Comparison of ENCODE assay signal across 28 cellular contexts in the genomic region with DNA sequence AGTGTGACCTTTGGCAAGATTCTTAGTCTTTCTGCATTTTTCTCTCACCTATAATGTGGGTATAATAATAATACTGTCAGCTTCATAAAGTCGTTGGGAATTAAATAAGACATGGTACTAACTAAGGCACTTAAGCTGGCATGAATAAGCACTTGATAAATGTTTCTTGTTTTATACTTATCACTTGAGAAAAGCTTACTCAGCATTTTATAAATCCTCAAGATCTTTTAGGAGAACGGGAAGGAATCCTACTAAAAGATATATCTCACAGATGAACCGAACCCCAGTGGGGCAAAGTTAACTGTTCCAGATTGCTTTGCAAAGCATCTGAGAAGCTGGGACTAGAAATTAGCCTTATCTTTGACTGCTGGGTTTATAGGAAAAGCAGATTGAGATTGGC.
"Had no signal": no experiment of that assay in that cellular context is flagged by ENCODE, and none has a peak within 500 bp of the region (broad histone marks: within the 10 kb centered on the region; RNA-seq: fewer than 3 reads in every experiment).

No MANE protein-coding gene starts in this region.

- H3K9me3 ChIP-seq: neutrophil, pancreas, prostate gland, right atrium auricular region, spleen, suprapubic skin, testis, tibial artery, transverse colon, upper lobe of right lung, uterus had no signal

- H3K27ac ChIP-seq: neutrophil, pancreas, prostate gland, right atrium auricular region, skin epidermis, spleen, suprapubic skin, testis, tibial artery, transverse colon, upper lobe of right lung, uterus had no signal

- FAIRE-seq: pancreas had no signal

- H3K36me3 ChIP-seq: neutrophil, pancreas, prostate gland, right atrium auricular region, spleen, suprapubic skin, transverse colon, upper lobe of right lung, uterus had no signal

- H3K4me1 ChIP-seq: pancreas, prostate gland, right atrium auricular region, spleen, suprapubic skin, testis, tibial artery, transverse colon, upper lobe of right lung, uterus had no signal

- H3K4me3 ChIP-seq: pancreas, prostate gland, right atrium auricular region, skin epidermis, smooth muscle cell, spleen, suprapubic skin, testis, tibial artery, transverse colon, upper lobe of right lung, uterus had no signal

- ATAC-seq: naive thymus-derived CD8-positive, alpha-beta T cell; natural killer cell treated with Interleukin-12 subunit alpha and Interleukin-12 subunit beta and Interleukin-15 and Interleukin-18, amount 100 ng/mL, for 72 hours; pancreas; stimulated activated memory B cell treated with anti-CD40 and anti-IgM and Interleukin-4, amounts not matched to agents 10 μg/mL and 1 μg/mL and 100 μg/mL, for 72 hours; stimulated activated naive CD8-positive, alpha-beta T cell treated with anti-CD3 and anti-CD28 coated beads, Interleukin-15, amount 100 ng/mL, for 72 hours; stimulated activated naive CD8-positive, alpha-beta T cell treated with anti-CD3 and anti-CD28 coated beads, Interleukin-15, Interleukin-2, amounts not matched to agents 100 U/mL and 50 U/mL, for 24 hours; upper lobe of right lung had no signal

- DNase-seq: naive thymus-derived CD8-positive, alpha-beta T cell; nephron progenitor cell; nucleus accumbens; pancreas; retina; spleen; stimulated activated CD4-positive, alpha-beta T cell treated with anti-CD3 and anti-CD28 coated beads, Interleukin-12 subunit alpha, Interleukin-12 subunit beta, amount 100 ng/mL, for 4 hours; stimulated activated CD4-positive, alpha-beta T cell treated with anti-CD3 and anti-CD28 coated beads, Interleukin-1b, Interleukin-23, amount 100 ng/mL, for 48 hours; stimulated activated CD4-positive, alpha-beta T cell treated with anti-CD3 and anti-CD28 coated beads, Interleukin-4, amount 100 ng/mL, for 1 hour; stimulated activated CD4-positive, alpha-beta T cell treated with anti-CD3 and anti-CD28 coated beads, Interleukin-4, amount 100 ng/mL, for 4 hours; stimulated activated CD8-positive, alpha-beta memory T cell treated with anti-CD3 and anti-CD28 coated beads, Interleukin-4, amount 100 ng/mL, for 48 hours; stimulated activated naive CD4-positive, alpha-beta T cell; stimulated activated naive CD8-positive, alpha-beta T cell treated with anti-CD3 and anti-CD28 coated beads, Interleukin-15, amount 100 ng/mL, for 72 hours; stimulated activated naive CD8-positive, alpha-beta T cell treated with anti-CD3 and anti-CD28 coated beads, Interleukin-15, Interleukin-2, amounts not matched to agents 100 U/mL and 50 U/mL, for 24 hours; substantia nigra; testis; tibial artery; transverse colon; upper lobe of right lung; uterus had no signal

- H3K27me3 ChIP-seq: neutrophil, pancreas, right atrium auricular region, spleen, suprapubic skin, testis, tibial artery, transverse colon, upper lobe of right lung, uterus had no signal

- H3K4me2 ChIP-seq: smooth muscle cell had no signal
